In the genomic region with DNA sequence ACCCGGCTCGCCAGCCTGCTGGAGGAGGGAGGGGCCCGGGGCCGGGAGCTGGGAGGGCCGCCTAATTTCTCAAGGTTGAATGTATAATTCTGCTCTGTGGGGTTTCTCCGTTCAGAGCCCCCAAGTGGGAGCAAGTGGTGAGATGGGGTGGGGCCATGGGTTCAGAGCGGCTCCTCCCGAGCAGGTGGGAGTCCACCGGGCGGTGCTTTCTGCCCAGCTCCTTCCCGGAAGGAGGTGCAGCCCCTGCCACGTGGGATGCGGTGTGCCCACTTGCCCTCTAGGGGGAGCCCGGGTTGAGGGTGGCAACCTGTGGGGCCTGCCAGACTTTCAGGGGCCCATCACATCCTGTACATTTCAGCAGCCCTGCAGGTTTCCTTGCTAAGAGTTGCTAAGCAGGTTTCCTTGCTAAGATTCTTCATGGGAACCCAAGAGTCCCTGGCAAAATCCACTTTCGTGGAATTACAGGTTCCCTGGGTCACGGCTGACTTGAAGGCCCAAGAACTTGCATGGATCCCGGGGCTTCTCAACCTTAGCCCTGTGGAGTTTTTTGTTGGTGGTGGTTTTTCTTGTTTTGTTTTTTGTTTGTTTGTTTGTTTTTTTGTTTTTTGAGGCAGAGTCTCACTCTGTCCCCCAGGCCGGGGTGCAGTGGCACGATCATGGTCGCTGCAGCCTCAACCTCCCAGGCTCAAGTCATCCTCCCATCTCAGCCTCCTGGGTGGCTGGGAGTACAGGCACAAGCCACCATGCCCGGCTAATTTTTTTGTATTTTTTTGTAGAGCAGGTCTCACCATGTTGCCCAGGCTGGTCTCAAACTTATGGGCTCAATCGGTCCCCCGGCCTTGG, we compare ENCODE assay signal across 2 cellular contexts.
TF ChIP-seq lines count a peak whose summit lies in the region.

No MANE protein-coding gene starts in this region.

TF ChIP-seq in K562, 482 proteins besides CTCF, POLR2A, EP300 and RAD21 (continued from another document and continues in another):
- TF ChIP-seq, protein P1, sequence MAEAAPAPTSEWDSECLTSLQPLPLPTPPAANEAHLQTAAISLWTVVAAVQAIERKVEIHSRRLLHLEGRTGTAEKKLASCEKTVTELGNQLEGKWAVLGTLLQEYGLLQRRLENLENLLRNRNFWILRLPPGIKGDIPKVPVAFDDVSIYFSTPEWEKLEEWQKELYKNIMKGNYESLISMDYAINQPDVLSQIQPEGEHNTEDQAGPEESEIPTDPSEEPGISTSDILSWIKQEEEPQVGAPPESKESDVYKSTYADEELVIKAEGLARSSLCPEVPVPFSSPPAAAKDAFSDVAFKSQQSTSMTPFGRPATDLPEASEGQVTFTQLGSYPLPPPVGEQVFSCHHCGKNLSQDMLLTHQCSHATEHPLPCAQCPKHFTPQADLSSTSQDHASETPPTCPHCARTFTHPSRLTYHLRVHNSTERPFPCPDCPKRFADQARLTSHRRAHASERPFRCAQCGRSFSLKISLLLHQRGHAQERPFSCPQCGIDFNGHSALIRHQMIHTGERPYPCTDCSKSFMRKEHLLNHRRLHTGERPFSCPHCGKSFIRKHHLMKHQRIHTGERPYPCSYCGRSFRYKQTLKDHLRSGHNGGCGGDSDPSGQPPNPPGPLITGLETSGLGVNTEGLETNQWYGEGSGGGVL (CRISPR knock-in tag; IDR thresholded peaks at IDR 0.05): no peak
- TF ChIP-seq HLTF (IDR thresholded peaks at IDR 0.05) (no peak), BACH1 (tag; IDR thresholded peaks at IDR 0.05) (no peak), ZNF41 (CRISPR knock-in tag; conservative IDR thresholded peaks at IDR 0.05) (no peak), RBM15 (IDR thresholded peaks at IDR 0.05; ENCODE audit: insufficient read depth, low read length) (no peak), PHF21A (IDR thresholded peaks at IDR 0.05; ENCODE audit: borderline replicate concordance, low read depth) (no peak), RBM34 (IDR thresholded peaks at IDR 0.05; ENCODE audit: borderline replicate concordance, insufficient read depth, low read length) (no peak), SPI1 (IDR thresholded peaks at IDR 0.05; ENCODE audit: borderline replicate concordance, low read depth, low read length) (no peak), ZC3H11A (IDR thresholded peaks at IDR 0.05; ENCODE audit: low read depth, low read length) (no peak), HMG20B (CRISPR knock-in tag; IDR thresholded peaks at IDR 0.05) (no peak), NR3C1 (CRISPR knock-in tag; IDR thresholded peaks at IDR 0.05) (no peak), ZNF133 (CRISPR knock-in tag; IDR thresholded peaks at IDR 0.05) (no peak), ATF7 (IDR thresholded peaks at IDR 0.05) (peak; percentile 41; the same call in 1 of the 2 replicates)
- TF ChIP-seq, protein P2, sequence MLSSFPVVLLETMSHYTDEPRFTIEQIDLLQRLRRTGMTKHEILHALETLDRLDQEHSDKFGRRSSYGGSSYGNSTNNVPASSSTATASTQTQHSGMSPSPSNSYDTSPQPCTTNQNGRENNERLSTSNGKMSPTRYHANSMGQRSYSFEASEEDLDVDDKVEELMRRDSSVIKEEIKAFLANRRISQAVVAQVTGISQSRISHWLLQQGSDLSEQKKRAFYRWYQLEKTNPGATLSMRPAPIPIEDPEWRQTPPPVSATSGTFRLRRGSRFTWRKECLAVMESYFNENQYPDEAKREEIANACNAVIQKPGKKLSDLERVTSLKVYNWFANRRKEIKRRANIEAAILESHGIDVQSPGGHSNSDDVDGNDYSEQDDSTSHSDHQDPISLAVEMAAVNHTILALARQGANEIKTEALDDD (IDR thresholded peaks at IDR 0.05): no peak
- TF ChIP-seq, protein P3, sequence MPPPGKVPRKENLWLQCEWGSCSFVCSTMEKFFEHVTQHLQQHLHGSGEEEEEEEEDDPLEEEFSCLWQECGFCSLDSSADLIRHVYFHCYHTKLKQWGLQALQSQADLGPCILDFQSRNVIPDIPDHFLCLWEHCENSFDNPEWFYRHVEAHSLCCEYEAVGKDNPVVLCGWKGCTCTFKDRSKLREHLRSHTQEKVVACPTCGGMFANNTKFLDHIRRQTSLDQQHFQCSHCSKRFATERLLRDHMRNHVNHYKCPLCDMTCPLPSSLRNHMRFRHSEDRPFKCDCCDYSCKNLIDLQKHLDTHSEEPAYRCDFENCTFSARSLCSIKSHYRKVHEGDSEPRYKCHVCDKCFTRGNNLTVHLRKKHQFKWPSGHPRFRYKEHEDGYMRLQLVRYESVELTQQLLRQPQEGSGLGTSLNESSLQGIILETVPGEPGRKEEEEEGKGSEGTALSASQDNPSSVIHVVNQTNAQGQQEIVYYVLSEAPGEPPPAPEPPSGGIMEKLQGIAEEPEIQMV (tag; conservative IDR thresholded peaks at IDR 0.05; ENCODE audit: low read depth): no peak
- TF ChIP-seq, protein P4, sequence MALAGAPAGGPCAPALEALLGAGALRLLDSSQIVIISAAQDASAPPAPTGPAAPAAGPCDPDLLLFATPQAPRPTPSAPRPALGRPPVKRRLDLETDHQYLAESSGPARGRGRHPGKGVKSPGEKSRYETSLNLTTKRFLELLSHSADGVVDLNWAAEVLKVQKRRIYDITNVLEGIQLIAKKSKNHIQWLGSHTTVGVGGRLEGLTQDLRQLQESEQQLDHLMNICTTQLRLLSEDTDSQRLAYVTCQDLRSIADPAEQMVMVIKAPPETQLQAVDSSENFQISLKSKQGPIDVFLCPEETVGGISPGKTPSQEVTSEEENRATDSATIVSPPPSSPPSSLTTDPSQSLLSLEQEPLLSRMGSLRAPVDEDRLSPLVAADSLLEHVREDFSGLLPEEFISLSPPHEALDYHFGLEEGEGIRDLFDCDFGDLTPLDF (CRISPR knock-in tag; IDR thresholded peaks at IDR 0.05): 0 out of 2 replicates have a peak, but pooled peaks have one; percentile 24
- TF ChIP-seq, protein P5, sequence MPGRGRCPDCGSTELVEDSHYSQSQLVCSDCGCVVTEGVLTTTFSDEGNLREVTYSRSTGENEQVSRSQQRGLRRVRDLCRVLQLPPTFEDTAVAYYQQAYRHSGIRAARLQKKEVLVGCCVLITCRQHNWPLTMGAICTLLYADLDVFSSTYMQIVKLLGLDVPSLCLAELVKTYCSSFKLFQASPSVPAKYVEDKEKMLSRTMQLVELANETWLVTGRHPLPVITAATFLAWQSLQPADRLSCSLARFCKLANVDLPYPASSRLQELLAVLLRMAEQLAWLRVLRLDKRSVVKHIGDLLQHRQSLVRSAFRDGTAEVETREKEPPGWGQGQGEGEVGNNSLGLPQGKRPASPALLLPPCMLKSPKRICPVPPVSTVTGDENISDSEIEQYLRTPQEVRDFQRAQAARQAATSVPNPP (IDR thresholded peaks at IDR 0.05; ENCODE audit: borderline replicate concordance, insufficient read depth, insufficient read length): no peak
- TF ChIP-seq, protein P6, sequence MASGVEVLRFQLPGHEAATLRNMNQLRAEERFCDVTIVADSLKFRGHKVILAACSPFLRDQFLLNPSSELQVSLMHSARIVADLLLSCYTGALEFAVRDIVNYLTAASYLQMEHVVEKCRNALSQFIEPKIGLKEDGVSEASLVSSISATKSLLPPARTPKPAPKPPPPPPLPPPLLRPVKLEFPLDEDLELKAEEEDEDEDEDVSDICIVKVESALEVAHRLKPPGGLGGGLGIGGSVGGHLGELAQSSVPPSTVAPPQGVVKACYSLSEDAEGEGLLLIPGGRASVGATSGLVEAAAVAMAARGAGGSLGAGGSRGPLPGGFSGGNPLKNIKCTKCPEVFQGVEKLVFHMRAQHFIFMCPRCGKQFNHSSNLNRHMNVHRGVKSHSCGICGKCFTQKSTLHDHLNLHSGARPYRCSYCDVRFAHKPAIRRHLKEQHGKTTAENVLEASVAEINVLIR (CRISPR knock-in tag; IDR thresholded peaks at IDR 0.05): no peak

TF ChIP-seq in HepG2, 621 proteins besides CTCF, POLR2A, EP300 and RAD21 (continued from another document and continues in another):
- TF ChIP-seq, protein P7, sequence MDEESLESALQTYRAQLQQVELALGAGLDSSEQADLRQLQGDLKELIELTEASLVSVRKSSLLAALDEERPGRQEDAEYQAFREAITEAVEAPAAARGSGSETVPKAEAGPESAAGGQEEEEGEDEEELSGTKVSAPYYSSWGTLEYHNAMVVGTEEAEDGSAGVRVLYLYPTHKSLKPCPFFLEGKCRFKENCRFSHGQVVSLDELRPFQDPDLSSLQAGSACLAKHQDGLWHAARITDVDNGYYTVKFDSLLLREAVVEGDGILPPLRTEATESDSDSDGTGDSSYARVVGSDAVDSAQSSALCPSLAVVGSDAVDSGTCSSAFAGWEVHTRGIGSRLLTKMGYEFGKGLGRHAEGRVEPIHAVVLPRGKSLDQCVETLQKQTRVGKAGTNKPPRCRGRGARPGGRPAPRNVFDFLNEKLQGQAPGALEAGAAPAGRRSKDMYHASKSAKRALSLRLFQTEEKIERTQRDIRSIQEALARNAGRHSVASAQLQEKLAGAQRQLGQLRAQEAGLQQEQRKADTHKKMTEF (CRISPR knock-in tag; IDR thresholded peaks at IDR 0.05): peak; percentile 46; the same call in 1 of the 2 replicates
- TF ChIP-seq, protein P8, sequence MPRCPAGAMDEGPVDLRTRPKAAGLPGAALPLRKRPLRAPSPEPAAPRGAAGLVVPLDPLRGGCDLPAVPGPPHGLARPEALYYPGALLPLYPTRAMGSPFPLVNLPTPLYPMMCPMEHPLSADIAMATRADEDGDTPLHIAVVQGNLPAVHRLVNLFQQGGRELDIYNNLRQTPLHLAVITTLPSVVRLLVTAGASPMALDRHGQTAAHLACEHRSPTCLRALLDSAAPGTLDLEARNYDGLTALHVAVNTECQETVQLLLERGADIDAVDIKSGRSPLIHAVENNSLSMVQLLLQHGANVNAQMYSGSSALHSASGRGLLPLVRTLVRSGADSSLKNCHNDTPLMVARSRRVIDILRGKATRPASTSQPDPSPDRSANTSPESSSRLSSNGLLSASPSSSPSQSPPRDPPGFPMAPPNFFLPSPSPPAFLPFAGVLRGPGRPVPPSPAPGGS (CRISPR knock-in tag; IDR thresholded peaks at IDR 0.05): no peak
- no peak for TF ChIP-seq ADNP (CRISPR knock-in tag; IDR thresholded peaks at IDR 0.05)
- TF ChIP-seq ZFP36L2 (CRISPR knock-in tag; IDR thresholded peaks at IDR 0.05): no peak
- TF ChIP-seq, protein P9, sequence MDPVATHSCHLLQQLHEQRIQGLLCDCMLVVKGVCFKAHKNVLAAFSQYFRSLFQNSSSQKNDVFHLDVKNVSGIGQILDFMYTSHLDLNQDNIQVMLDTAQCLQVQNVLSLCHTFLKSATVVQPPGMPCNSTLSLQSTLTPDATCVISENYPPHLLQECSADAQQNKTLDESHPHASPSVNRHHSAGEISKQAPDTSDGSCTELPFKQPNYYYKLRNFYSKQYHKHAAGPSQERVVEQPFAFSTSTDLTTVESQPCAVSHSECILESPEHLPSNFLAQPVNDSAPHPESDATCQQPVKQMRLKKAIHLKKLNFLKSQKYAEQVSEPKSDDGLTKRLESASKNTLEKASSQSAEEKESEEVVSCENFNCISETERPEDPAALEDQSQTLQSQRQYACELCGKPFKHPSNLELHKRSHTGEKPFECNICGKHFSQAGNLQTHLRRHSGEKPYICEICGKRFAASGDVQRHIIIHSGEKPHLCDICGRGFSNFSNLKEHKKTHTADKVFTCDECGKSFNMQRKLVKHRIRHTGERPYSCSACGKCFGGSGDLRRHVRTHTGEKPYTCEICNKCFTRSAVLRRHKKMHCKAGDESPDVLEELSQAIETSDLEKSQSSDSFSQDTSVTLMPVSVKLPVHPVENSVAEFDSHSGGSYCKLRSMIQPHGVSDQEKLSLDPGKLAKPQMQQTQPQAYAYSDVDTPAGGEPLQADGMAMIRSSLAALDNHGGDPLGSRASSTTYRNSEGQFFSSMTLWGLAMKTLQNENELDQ (CRISPR knock-in tag; IDR thresholded peaks at IDR 0.05; ENCODE audit: borderline replicate concordance): no peak
- no peak for TF ChIP-seq ZNF180 (CRISPR knock-in tag; IDR thresholded peaks at IDR 0.05; ENCODE audit: borderline replicate concordance, low read depth)
- TF ChIP-seq RBFOX2 (IDR thresholded peaks at IDR 0.05; ENCODE audit: low read depth, low read length): no peak
- peak; percentile 40; the same call in 1 of the 2 replicates for TF ChIP-seq NFKB2 (CRISPR knock-in tag; IDR thresholded peaks at IDR 0.05; ENCODE audit: borderline replicate concordance)
- 0 out of 2 replicates have a peak, but pooled peaks have one; percentile 22 for TF ChIP-seq SMAD3 (CRISPR knock-in tag; IDR thresholded peaks at IDR 0.05)
- no peak for TF ChIP-seq ZNF619 (CRISPR knock-in tag; IDR thresholded peaks at IDR 0.05)
- TF ChIP-seq, protein P10, sequence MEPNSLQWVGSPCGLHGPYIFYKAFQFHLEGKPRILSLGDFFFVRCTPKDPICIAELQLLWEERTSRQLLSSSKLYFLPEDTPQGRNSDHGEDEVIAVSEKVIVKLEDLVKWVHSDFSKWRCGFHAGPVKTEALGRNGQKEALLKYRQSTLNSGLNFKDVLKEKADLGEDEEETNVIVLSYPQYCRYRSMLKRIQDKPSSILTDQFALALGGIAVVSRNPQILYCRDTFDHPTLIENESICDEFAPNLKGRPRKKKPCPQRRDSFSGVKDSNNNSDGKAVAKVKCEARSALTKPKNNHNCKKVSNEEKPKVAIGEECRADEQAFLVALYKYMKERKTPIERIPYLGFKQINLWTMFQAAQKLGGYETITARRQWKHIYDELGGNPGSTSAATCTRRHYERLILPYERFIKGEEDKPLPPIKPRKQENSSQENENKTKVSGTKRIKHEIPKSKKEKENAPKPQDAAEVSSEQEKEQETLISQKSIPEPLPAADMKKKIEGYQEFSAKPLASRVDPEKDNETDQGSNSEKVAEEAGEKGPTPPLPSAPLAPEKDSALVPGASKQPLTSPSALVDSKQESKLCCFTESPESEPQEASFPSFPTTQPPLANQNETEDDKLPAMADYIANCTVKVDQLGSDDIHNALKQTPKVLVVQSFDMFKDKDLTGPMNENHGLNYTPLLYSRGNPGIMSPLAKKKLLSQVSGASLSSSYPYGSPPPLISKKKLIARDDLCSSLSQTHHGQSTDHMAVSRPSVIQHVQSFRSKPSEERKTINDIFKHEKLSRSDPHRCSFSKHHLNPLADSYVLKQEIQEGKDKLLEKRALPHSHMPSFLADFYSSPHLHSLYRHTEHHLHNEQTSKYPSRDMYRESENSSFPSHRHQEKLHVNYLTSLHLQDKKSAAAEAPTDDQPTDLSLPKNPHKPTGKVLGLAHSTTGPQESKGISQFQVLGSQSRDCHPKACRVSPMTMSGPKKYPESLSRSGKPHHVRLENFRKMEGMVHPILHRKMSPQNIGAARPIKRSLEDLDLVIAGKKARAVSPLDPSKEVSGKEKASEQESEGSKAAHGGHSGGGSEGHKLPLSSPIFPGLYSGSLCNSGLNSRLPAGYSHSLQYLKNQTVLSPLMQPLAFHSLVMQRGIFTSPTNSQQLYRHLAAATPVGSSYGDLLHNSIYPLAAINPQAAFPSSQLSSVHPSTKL (CRISPR knock-in tag; IDR thresholded peaks at IDR 0.05): peak; percentile 23; the same call in 1 of the 2 replicates
- TF ChIP-seq ZNF776 (CRISPR knock-in tag; IDR thresholded peaks at IDR 0.05): no peak
- no peak for TF ChIP-seq ZNF101 (CRISPR knock-in tag; IDR thresholded peaks at IDR 0.05; ENCODE audit: borderline replicate concordance, low read depth)
- TF ChIP-seq, protein P11, sequence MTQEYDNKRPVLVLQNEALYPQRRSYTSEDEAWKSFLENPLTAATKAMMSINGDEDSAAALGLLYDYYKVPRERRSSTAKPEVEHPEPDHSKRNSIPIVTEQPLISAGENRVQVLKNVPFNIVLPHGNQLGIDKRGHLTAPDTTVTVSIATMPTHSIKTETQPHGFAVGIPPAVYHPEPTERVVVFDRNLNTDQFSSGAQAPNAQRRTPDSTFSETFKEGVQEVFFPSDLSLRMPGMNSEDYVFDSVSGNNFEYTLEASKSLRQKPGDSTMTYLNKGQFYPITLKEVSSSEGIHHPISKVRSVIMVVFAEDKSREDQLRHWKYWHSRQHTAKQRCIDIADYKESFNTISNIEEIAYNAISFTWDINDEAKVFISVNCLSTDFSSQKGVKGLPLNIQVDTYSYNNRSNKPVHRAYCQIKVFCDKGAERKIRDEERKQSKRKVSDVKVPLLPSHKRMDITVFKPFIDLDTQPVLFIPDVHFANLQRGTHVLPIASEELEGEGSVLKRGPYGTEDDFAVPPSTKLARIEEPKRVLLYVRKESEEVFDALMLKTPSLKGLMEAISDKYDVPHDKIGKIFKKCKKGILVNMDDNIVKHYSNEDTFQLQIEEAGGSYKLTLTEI (CRISPR knock-in tag; conservative IDR thresholded peaks at IDR 0.05): no peak
- TF ChIP-seq GTF3A (CRISPR knock-in tag; conservative IDR thresholded peaks at IDR 0.05): no peak
- TF ChIP-seq TP53 (CRISPR knock-in tag; conservative IDR thresholded peaks at IDR 0.05): no peak
- TF ChIP-seq ZSCAN25 (CRISPR knock-in tag; IDR thresholded peaks at IDR 0.05): no peak
- peak; percentile 89; the same call in 1 of the 2 replicates for TF ChIP-seq DMAP1 (CRISPR knock-in tag; IDR thresholded peaks at IDR 0.05)
- TF ChIP-seq ZNF329 (CRISPR knock-in tag; IDR thresholded peaks at IDR 0.05; ENCODE audit: low read depth): no peak
- no peak for TF ChIP-seq RCOR2 (CRISPR knock-in tag; IDR thresholded peaks at IDR 0.05)
